In genomic region chr5:139481122-139481533, GRCh38 we compare ENCODE assay signal across 8 cellular contexts. TPM values are rescaled to one million over a fixed set of nuclear protein-coding genes. Genes with fewer than 3 reads are reported as not detected.
DNase-seq lines count a peak whose midpoint lies in the region; ATAC-seq, FAIRE-seq and TF ChIP-seq lines count a peak whose summit lies in the region.

No MANE protein-coding gene starts in this region.

- peak overlapping the region; percentile 40 for H3K4me3 Mint-ChIP-seq in mesothelial cell of epicardium

- H4K8ac ChIP-seq in trophoblast cell (ENCODE audit: low read depth, low read length) = no peak overlapping the region

- peak; percentile 9 for ATAC-seq in GM12878
- ATAC-seq in HG02623 (IDR thresholded peaks at IDR 0.05; ENCODE audit: unreplicated experiment) = no peak

- no peak for TF ChIP-seq RAD21 in GM12878 (IDR thresholded peaks at IDR 0.05; ENCODE audit: insufficient read depth, low read depth, low read length)

- no peaks in the 10 kb centered on the region for H3K9me3 ChIP-seq in GM12878 (replicated peaks; ENCODE audit: control insufficient read depth, insufficient read depth, low read length)
- H3K9me3 ChIP-seq in trophoblast cell (ENCODE audit: insufficient read depth, low read depth, low read length) = no peaks in the 10 kb centered on the region

- no peak overlapping the region for H4K12ac ChIP-seq in trophoblast cell (ENCODE audit: low read depth, low read length)

- no peak overlapping the region for H2BK5ac ChIP-seq in trophoblast cell (ENCODE audit: low read depth, low read length, poor library complexity)

- TF ChIP-seq POLR2A in GM12878 (IDR thresholded peaks at IDR 0.05; ENCODE audit: low read depth, low read length) = no peak

- no peaks in the 10 kb centered on the region for H3K36me3 Mint-ChIP-seq in mesothelial cell of epicardium

- H2BK12ac ChIP-seq in trophoblast cell (ENCODE audit: low read length) = no peak overlapping the region

- CTCF ChIA-PET in GM12878 (lab: Yijun Ruan, JAX) = interaction anchor here (0.9 to 4.5 kb wide), 7 partner anchors 22 to 230 kb away, joined by 3 to 32 read pairs (median 8); no protein-coding TSS in a partner anchor

- H3K27ac Mint-ChIP-seq in mesothelial cell of epicardium = peak overlapping the region; percentile 94

- H3K4me1 ChIP-seq in GM12878 (ENCODE audit: control insufficient read depth, insufficient read depth, low read length) (peaks cover 27% of the 10 kb centered on the region), trophoblast cell (ENCODE audit: control insufficient read depth in 1 of 2, insufficient read depth in 2 of 2, low read length in 2 of 2) (peaks cover 0 to 3% of the 10 kb centered on the region in 2 experiments)

- RAD21 ChIA-PET in GM12878 (lab: Charles Lee; ENCODE audit: unreplicated experiment) = interaction anchor here (1.0 to 3.0 kb wide), 6 partner anchors 13 to 84 kb away, joined by 3 to 32 read pairs (median 10); no protein-coding TSS in a partner anchor

- TF ChIP-seq CTCF in GM12878 (IDR thresholded peaks at IDR 0.05 in 2 of 3, conservative IDR thresholded peaks at IDR 0.05 in 1 of 3; ENCODE audit: control insufficient read depth in 2 of 3, extremely low read depth in 1 of 3, insufficient read depth in 1 of 3, low read depth in 3 of 3, low read length in 3 of 3) = no peak
- no peak for TF ChIP-seq CTCF in mesothelial cell of epicardium (IDR thresholded peaks at IDR 0.05; ENCODE audit: unreplicated experiment)

- POLR2A ChIA-PET in GM12878 (lab: Charles Lee) = interaction anchor here (0.6 to 2.0 kb wide), 9 partner anchors 13 to 567 kb away, joined by 3 to 10 read pairs (median 4); partner anchors contain the start of gene DNAJC18

- H3K4me2 ChIP-seq in GM12878 (ENCODE audit: control insufficient read depth, insufficient read depth) = peak overlapping the region; percentile 94
- H3K4me2 ChIP-seq in trophoblast cell (ENCODE audit: low read length) = no peak overlapping the region

- H3K36me3 ChIP-seq in GM12878 (ENCODE audit: control insufficient read depth in 2 of 2, insufficient read depth in 2 of 2, low read length in 1 of 2) (peaks cover 0 to 4% of the 10 kb centered on the region in 2 experiments; a peak in 2 of 4 replicates), trophoblast cell (ENCODE audit: control insufficient read depth in 1 of 2, insufficient read depth in 2 of 2, low read length in 2 of 2) (no peaks in the 10 kb centered on the region)

- no peaks in the 10 kb centered on the region for H3K79me1 ChIP-seq in trophoblast cell (ENCODE audit: low read length)

- H3K9ac ChIP-seq in GM12878 (ENCODE audit: control insufficient read depth, insufficient read depth, low read length) (peak overlapping the region; percentile 81; the same call in 1 of the 2 replicates), trophoblast cell (ENCODE audit: low read length) (no peak overlapping the region)

- peak overlapping the region; percentile 91 for H3K27ac ChIP-seq in GM12878 (ENCODE audit: control insufficient read depth, insufficient read depth)
- no peak overlapping the region for H3K27ac ChIP-seq in trophoblast cell (ENCODE audit: low read depth, low read length)

- no peak overlapping the region for H2BK120ac ChIP-seq in trophoblast cell (ENCODE audit: insufficient read depth, low read length, poor library complexity)

- no peak for TF ChIP-seq EP300 in GM12878 (IDR thresholded peaks at IDR 0.05; ENCODE audit: borderline replicate concordance in 1 of 2, control insufficient read depth in 1 of 2, low read depth in 2 of 2, low read length in 2 of 2)

- no peak overlapping the region for H3K14ac ChIP-seq in trophoblast cell (ENCODE audit: low read length)

- in situ Hi-C loops in GM12878 (cut with MboI) = no loop called here

- H3K79me2 ChIP-seq in GM12878 (ENCODE audit: control insufficient read depth, insufficient read depth, low read length) (peaks cover 7% of the 10 kb centered on the region), trophoblast cell (ENCODE audit: control insufficient read depth, insufficient read depth, low read length, poor library complexity) (no peaks in the 10 kb centered on the region)

- intact Hi-C loops in GM12878 (cut with micrococcal nuclease; ENCODE audit: unreplicated experiment) = no loop called here

- peak overlapping the region; percentile 59 for H3K4me3 ChIP-seq in GM12878
- no peak overlapping the region for H3K4me3 ChIP-seq in trophoblast cell (ENCODE audit: low read depth, low read length)

- H4K91ac ChIP-seq in trophoblast cell (ENCODE audit: low read depth, low read length) = no peak overlapping the region

- H4K20me1 ChIP-seq in GM12878 (ENCODE audit: control insufficient read depth, insufficient read depth) = no peaks in the 10 kb centered on the region

- WGBS in GM12878 (ENCODE audit: insufficient coverage, insufficient replicate concordance, low lambda C conversion rate, missing lambda C conversion rate) = 85% methylated on average over 12 of the region's 12 CpGs
- no CpG with 5 or more reads among the region's 12 CpGs for WGBS in trophoblast cell (ENCODE audit: extremely low coverage, insufficient coverage, insufficient read length)

- H3K9me3 Mint-ChIP-seq in mesothelial cell of epicardium = no peaks in the 10 kb centered on the region

- H3K27me3 ChIP-seq in GM12878 (replicated peaks in 1 of 2; ENCODE audit: control insufficient read depth in 2 of 2, insufficient read depth in 2 of 2, low read length in 1 of 2) (no peaks in the 10 kb centered on the region), trophoblast cell (ENCODE audit: insufficient read depth, low read length) (no peaks in the 10 kb centered on the region)

- no peaks in the 10 kb centered on the region for H3K27me3 Mint-ChIP-seq in mesothelial cell of epicardium (ENCODE audit: low read depth)

- BruUV-seq in GM12878 (replicated peaks; lab: Mats Ljungman, UMichigan) = no TSS peak

- no peak overlapping the region for H3K18ac ChIP-seq in trophoblast cell (ENCODE audit: low read length)

- SMC1A ChIA-PET in GM12878 (lab: Charles Lee; ENCODE audit: uncharacterized antibody, unreplicated experiment) = interaction anchor here (0.7 to 3.1 kb wide), 14 partner anchors 10 to 213 kb away, joined by 3 to 25 read pairs (median 6); partner anchors contain the start of genes DNAJC18 and SMIM33

- no peak for FAIRE-seq in GM12878 (lab: Jason Lieb, UNC)

- H3K23ac ChIP-seq in trophoblast cell (ENCODE audit: low read length) = no peak overlapping the region

- peak; percentile 33 for DNase-seq in stimulated activated CD4-positive, alpha-beta T cell treated with anti-CD3 and anti-CD28 coated beads, Interleukin-12 subunit alpha, Interleukin-12 subunit beta, amount 100 ng/mL, for 4 hours
- no peak for DNase-seq in stimulated activated CD4-positive, alpha-beta T cell treated with anti-CD3 and anti-CD28 coated beads, Interleukin-2, amount 100 ng/mL, for 48 hours
- no peak for DNase-seq in GM12878 (ENCODE audit: low read depth, low spot score)
- no peak for DNase-seq in mesothelial cell of epicardium (ENCODE audit: low spot score in 2 of 2, unreplicated experiment in 2 of 2)
- DNase-seq in trophoblast cell = no peak
- no peak for DNase-seq in NCI-H146 treated with DMSO at 0.1 percent for 48 hours (lab: John Stamatoyannopoulos, UW; ENCODE audit: unreplicated experiment)
- DNase-seq in NCI-H187 treated with DMSO at 0.1 percent for 48 hours (lab: John Stamatoyannopoulos, UW) = no peak

- H3K4ac ChIP-seq in trophoblast cell (ENCODE audit: low read depth, low read length) = no peak overlapping the region

- H2AFZ ChIP-seq in GM12878 (ENCODE audit: control insufficient read depth, low read depth, low read length) = no peak overlapping the region
- no peak overlapping the region for H2AFZ ChIP-seq in trophoblast cell (ENCODE audit: insufficient read depth, low read length, poor library complexity)

- H3K4me1 Mint-ChIP-seq in mesothelial cell of epicardium = peaks cover 33% of the 10 kb centered on the region

- no peak overlapping the region for H2AK5ac ChIP-seq in trophoblast cell (ENCODE audit: low read length)

RNA-seq across cellular contexts. Expression of gene STING1, which starts 1.4 kb away (rescaled TPM):
- total RNA-seq in GM12878 (2013; cell fraction: nucleolus; rRNA removed) = 30.9 and 35.8 TPM in 2 replicates
- 43.8 and 48.5 TPM in 2 replicates for total RNA-seq in GM12878 (2014; rRNA removed)
- total RNA-seq in GM12878 (2014; rRNA removed; fragmentation: Illumina TruSeq; extraction: Trizol) = 16.5 and 17.1 TPM in 2 replicates
- 49.6 and 53.3 TPM in 2 replicates for total RNA-seq in GM12878 (2021)
- 10.5 TPM for polyA plus RNA-seq in GM12878 (2011; ENCODE audit: low read depth)
- 8.3 and 20.2 TPM in 2 replicates for polyA plus RNA-seq in GM12878 (2011; rRNA removed)
- polyA plus RNA-seq in GM12878 (2011; cell fraction: cytosol; rRNA removed) = 22.6 and 29.8 TPM in 2 replicates
- 62.4 and 77.1 TPM in 2 replicates for polyA plus RNA-seq in GM12878 (2011; cell fraction: nucleus; rRNA removed)
- 14.5 and 19.3 TPM in 2 replicates for polyA plus RNA-seq in GM12878 (2012)
- polyA plus RNA-seq in GM12878 (2014; fragmentation: Illumina TruSeq; extraction: Trizol) = 27.7 and 34.1 TPM in 2 replicates
- 10 to 100 TPM; 10.1 to 12.1 TPM for polyA plus RNA-seq in GM12878 (2014; fragmentation: Nextera tagmentation; extraction: Ambion mirVana)
- 47.9 and 59.8 TPM in 2 replicates for polyA plus RNA-seq in GM12878 (2014; rRNA removed)
- polyA plus RNA-seq in GM12878 (2016; fragmentation: Nextera tagmentation; extraction: Ambion mirVana) = 10 to 100 TPM; 49.3 to 56.1 TPM
- polyA minus RNA-seq in GM12878 (2011; rRNA and poly(A)+ RNA removed) = 15.2 and 25.7 TPM in 2 replicates
- polyA minus RNA-seq in GM12878 (2011; cell fraction: cytosol; rRNA and poly(A)+ RNA removed) = 11.6 and 16.9 TPM in 2 replicates
- polyA minus RNA-seq in GM12878 (2011; cell fraction: nucleus; rRNA and poly(A)+ RNA removed) = 17.8 and 22.0 TPM in 2 replicates
- 26.8 to 30.3 TPM (median 27.0 TPM) in 3 replicates for total RNA-seq in mesothelial cell of epicardium
- polyA plus RNA-seq in trophoblast cell (2013) = 0.07 and 0.08 TPM in 2 replicates

RNA-seq across cellular contexts. Expression of gene SMIM33, which starts 10.3 kb away (rescaled TPM):
- total RNA-seq in GM12878 (2013; cell fraction: nucleolus; rRNA removed) = 0.19 TPM in 1 of 2 replicates, not detected in the other
- total RNA-seq in GM12878 (2014; rRNA removed) = 0.05 TPM in 1 of 2 replicates, not detected in the other
- 0.04 TPM in 1 of 2 replicates, not detected in the other for total RNA-seq in GM12878 (2014; rRNA removed; fragmentation: Illumina TruSeq; extraction: Trizol)
- total RNA-seq in GM12878 (2021) = not detected in 2 replicates
- not detected for polyA plus RNA-seq in GM12878 (2011; ENCODE audit: low read depth)
- not detected in 2 replicates for polyA plus RNA-seq in GM12878 (2011; rRNA removed)
- polyA plus RNA-seq in GM12878 (2011; cell fraction: cytosol; rRNA removed) = not detected in 2 replicates
- not detected in 2 replicates for polyA plus RNA-seq in GM12878 (2011; cell fraction: nucleus; rRNA removed)
- not detected in 2 replicates for polyA plus RNA-seq in GM12878 (2012)
- 0.03 TPM in 1 of 2 replicates, not detected in the other for polyA plus RNA-seq in GM12878 (2014; fragmentation: Illumina TruSeq; extraction: Trizol)
- polyA plus RNA-seq in GM12878 (2014; fragmentation: Nextera tagmentation; extraction: Ambion mirVana) = under 1 TPM in 1 of 2 experiments, not detected in 1; 0.09 TPM
- polyA plus RNA-seq in GM12878 (2014; rRNA removed) = 0.04 TPM in 1 of 2 replicates, not detected in the other
- polyA plus RNA-seq in GM12878 (2016; fragmentation: Nextera tagmentation; extraction: Ambion mirVana) = under 1 TPM; 0.12 to 0.25 TPM
- polyA minus RNA-seq in GM12878 (2011; rRNA and poly(A)+ RNA removed) = not detected in 2 replicates
- not detected in 2 replicates for polyA minus RNA-seq in GM12878 (2011; cell fraction: cytosol; rRNA and poly(A)+ RNA removed)
- not detected in 2 replicates for polyA minus RNA-seq in GM12878 (2011; cell fraction: nucleus; rRNA and poly(A)+ RNA removed)
- total RNA-seq in mesothelial cell of epicardium = not detected in 3 replicates
- polyA plus RNA-seq in trophoblast cell (2013) = not detected in 2 replicates

RNA-seq across cellular contexts. Expression of gene ECSCR, which starts 18.6 kb away (rescaled TPM):
- not detected in 2 replicates for total RNA-seq in GM12878 (2013; cell fraction: nucleolus; rRNA removed)
- total RNA-seq in GM12878 (2014; rRNA removed) = not detected in 2 replicates
- total RNA-seq in GM12878 (2014; rRNA removed; fragmentation: Illumina TruSeq; extraction: Trizol) = 0.22 TPM in 1 of 2 replicates, not detected in the other
- 0.36 TPM in 1 of 2 replicates, not detected in the other for total RNA-seq in GM12878 (2021)
- not detected for polyA plus RNA-seq in GM12878 (2011; ENCODE audit: low read depth)
- 0.12 and 0.15 TPM in 2 replicates for polyA plus RNA-seq in GM12878 (2011; rRNA removed)
- 0.18 and 0.30 TPM in 2 replicates for polyA plus RNA-seq in GM12878 (2011; cell fraction: cytosol; rRNA removed)
- polyA plus RNA-seq in GM12878 (2011; cell fraction: nucleus; rRNA removed) = 0.22 and 0.37 TPM in 2 replicates
- polyA plus RNA-seq in GM12878 (2012) = not detected in 2 replicates
- polyA plus RNA-seq in GM12878 (2014; fragmentation: Illumina TruSeq; extraction: Trizol) = 0.19 and 0.25 TPM in 2 replicates
- under 1 TPM; 0.23 to 0.35 TPM for polyA plus RNA-seq in GM12878 (2014; fragmentation: Nextera tagmentation; extraction: Ambion mirVana)
- 0.30 TPM in 1 of 2 replicates, not detected in the other for polyA plus RNA-seq in GM12878 (2014; rRNA removed)
- under 1 TPM in 1 of 2 experiments, not detected in 1; 0.83 TPM for polyA plus RNA-seq in GM12878 (2016; fragmentation: Nextera tagmentation; extraction: Ambion mirVana)
- polyA minus RNA-seq in GM12878 (2011; rRNA and poly(A)+ RNA removed) = not detected in 2 replicates
- polyA minus RNA-seq in GM12878 (2011; cell fraction: cytosol; rRNA and poly(A)+ RNA removed) = not detected in 2 replicates
- not detected in 2 replicates for polyA minus RNA-seq in GM12878 (2011; cell fraction: nucleus; rRNA and poly(A)+ RNA removed)
- total RNA-seq in mesothelial cell of epicardium = 0.29 TPM in 1 of 3 replicates, not detected in the others
- polyA plus RNA-seq in trophoblast cell (2013) = not detected in 2 replicates

RNA-seq across cellular contexts. Expression of gene DNAJC18, which starts 41.8 kb away (rescaled TPM):
- total RNA-seq in GM12878 (2013; cell fraction: nucleolus; rRNA removed) = 9.8 and 13.1 TPM in 2 replicates
- total RNA-seq in GM12878 (2014; rRNA removed) (5.3 and 6.4 TPM in 2 replicates), GM12878 (2014; rRNA removed; fragmentation: Illumina TruSeq; extraction: Trizol) (10.6 and 10.8 TPM in 2 replicates), GM12878 (2021) (16.9 and 19.7 TPM in 2 replicates), mesothelial cell of epicardium (24.9 to 28.9 TPM (median 25.2 TPM) in 3 replicates)
- polyA plus RNA-seq in GM12878 (2011; ENCODE audit: low read depth) = 7.0 TPM
- polyA plus RNA-seq in GM12878 (2011; rRNA removed) (21.0 and 34.0 TPM in 2 replicates), GM12878 (2014; fragmentation: Illumina TruSeq; extraction: Trizol) (17.5 and 22.6 TPM in 2 replicates), GM12878 (2014; fragmentation: Nextera tagmentation; extraction: Ambion mirVana) (10 to 100 TPM; 20.5 to 26.7 TPM), GM12878 (2014; rRNA removed) (5.3 and 10.1 TPM in 2 replicates), GM12878 (2016; fragmentation: Nextera tagmentation; extraction: Ambion mirVana) (10 to 100 TPM; 16.7 to 18.0 TPM)
- 5.6 and 8.9 TPM in 2 replicates for polyA plus RNA-seq in GM12878 (2011; cell fraction: cytosol; rRNA removed)
- 4.0 and 5.5 TPM in 2 replicates for polyA plus RNA-seq in GM12878 (2011; cell fraction: nucleus; rRNA removed)
- 12.4 and 17.4 TPM in 2 replicates for polyA plus RNA-seq in GM12878 (2012)
- polyA minus RNA-seq in GM12878 (2011; rRNA and poly(A)+ RNA removed) = 6.6 and 10.5 TPM in 2 replicates
- polyA minus RNA-seq in GM12878 (2011; cell fraction: cytosol; rRNA and poly(A)+ RNA removed) = 3.2 and 7.4 TPM in 2 replicates
- 2.2 and 2.9 TPM in 2 replicates for polyA minus RNA-seq in GM12878 (2011; cell fraction: nucleus; rRNA and poly(A)+ RNA removed)
- polyA plus RNA-seq in trophoblast cell (2013) = 8.8 and 10.8 TPM in 2 replicates
